1 cellular context compared by ENCODE assay signal in genomic region chr6:41519305-41519747, GRCh38.
TF ChIP-seq lines count a peak whose summit lies in the region.

No MANE protein-coding gene starts in this region.

TF ChIP-seq in HepG2, 621 proteins besides CTCF, POLR2A, EP300 and RAD21 (continued from another document and continues in another):
- TF ChIP-seq PAXIP1 (CRISPR knock-in tag; conservative IDR thresholded peaks at IDR 0.05) (no peak), BORCS8-MEF2B (CRISPR knock-in tag; IDR thresholded peaks at IDR 0.05) (no peak), ARID2 (CRISPR knock-in tag; IDR thresholded peaks at IDR 0.05; ENCODE audit: borderline replicate concordance) (no peak), HDAC2 (CRISPR knock-in tag; IDR thresholded peaks at IDR 0.05) (peak; percentile 44; the same call in 1 of the 2 replicates), ATF2 (CRISPR knock-in tag; IDR thresholded peaks at IDR 0.05) (no peak; the same call in 1 of the 2 replicates), ZNF674 (CRISPR knock-in tag; IDR thresholded peaks at IDR 0.05; ENCODE audit: low read depth) (no peak), ARID5B (CRISPR knock-in tag; IDR thresholded peaks at IDR 0.05) (peak; percentile 30; the same call in 1 of the 2 replicates), ATF3 (CRISPR knock-in tag; IDR thresholded peaks at IDR 0.05) (no peak), MIXL1 (CRISPR knock-in tag; IDR thresholded peaks at IDR 0.05) (peak; percentile 41; the same call in 1 of the 2 replicates), KDM5B (CRISPR knock-in tag; IDR thresholded peaks at IDR 0.05; ENCODE audit: borderline replicate concordance) (no peak), KAT7 (CRISPR knock-in tag; IDR thresholded peaks at IDR 0.05; ENCODE audit: borderline replicate concordance) (no peak), GABPB1 (CRISPR knock-in tag; IDR thresholded peaks at IDR 0.05) (peak; percentile 51), ZBTB25 (CRISPR knock-in tag; IDR thresholded peaks at IDR 0.05) (no peak), FOXO4 (CRISPR knock-in tag; conservative IDR thresholded peaks at IDR 0.05) (no peak), SNRNP70 (IDR thresholded peaks at IDR 0.05; ENCODE audit: low read depth, low read length) (no peak), ZBTB8A (CRISPR knock-in tag; IDR thresholded peaks at IDR 0.05; ENCODE audit: borderline replicate concordance, low read depth) (no peak), GTF3A (CRISPR knock-in tag; conservative IDR thresholded peaks at IDR 0.05) (peak; percentile 7; the same call in 1 of the 2 replicates), ZBTB44 (CRISPR knock-in tag; IDR thresholded peaks at IDR 0.05) (peak; percentile 58; the same call in 1 of the 2 replicates), HIC2 (CRISPR knock-in tag; IDR thresholded peaks at IDR 0.05; ENCODE audit: low read depth) (peak; percentile 86), ZBTB7B (CRISPR knock-in tag; IDR thresholded peaks at IDR 0.05) (peak; percentile 61; the same call in 1 of the 2 replicates), ZNF331 (CRISPR knock-in tag; IDR thresholded peaks at IDR 0.05) (peak; percentile 73; the same call in 1 of the 2 replicates), ZBTB10 (CRISPR knock-in tag; IDR thresholded peaks at IDR 0.05; ENCODE audit: borderline replicate concordance) (peak; percentile 83; the same call in 1 of the 2 replicates), HMGXB4 (CRISPR knock-in tag; IDR thresholded peaks at IDR 0.05; ENCODE audit: borderline replicate concordance in 1 of 2, low read depth in 1 of 2) (peak in 1 of 2 experiments; percentile 52; a peak in 1 of 4 replicates), PRPF4 (IDR thresholded peaks at IDR 0.05; ENCODE audit: low read depth, low read length, poor library complexity, severe bottlenecking) (no peak), ATF6 (CRISPR knock-in tag; conservative IDR thresholded peaks at IDR 0.05) (no peak), ZNF577 (CRISPR knock-in tag; IDR thresholded peaks at IDR 0.05; ENCODE audit: borderline replicate concordance, low read depth) (no peak), AGO2 (optimal IDR thresholded peaks at IDR 0.05; ENCODE audit: low read depth, low read length) (no peak), CBX5 (CRISPR knock-in tag; IDR thresholded peaks at IDR 0.05; ENCODE audit: borderline replicate concordance) (peak; percentile 76), THAP11 (CRISPR knock-in tag; IDR thresholded peaks at IDR 0.05) (peak; percentile 43), ZBTB21 (CRISPR knock-in tag; IDR thresholded peaks at IDR 0.05) (no peak), KLF15 (CRISPR knock-in tag; IDR thresholded peaks at IDR 0.05; ENCODE audit: borderline replicate concordance) (0 out of 2 replicates have a peak, but pooled peaks have one; percentile 20)
